ENCODE assay signal across 2 cellular contexts in the genomic region with DNA sequence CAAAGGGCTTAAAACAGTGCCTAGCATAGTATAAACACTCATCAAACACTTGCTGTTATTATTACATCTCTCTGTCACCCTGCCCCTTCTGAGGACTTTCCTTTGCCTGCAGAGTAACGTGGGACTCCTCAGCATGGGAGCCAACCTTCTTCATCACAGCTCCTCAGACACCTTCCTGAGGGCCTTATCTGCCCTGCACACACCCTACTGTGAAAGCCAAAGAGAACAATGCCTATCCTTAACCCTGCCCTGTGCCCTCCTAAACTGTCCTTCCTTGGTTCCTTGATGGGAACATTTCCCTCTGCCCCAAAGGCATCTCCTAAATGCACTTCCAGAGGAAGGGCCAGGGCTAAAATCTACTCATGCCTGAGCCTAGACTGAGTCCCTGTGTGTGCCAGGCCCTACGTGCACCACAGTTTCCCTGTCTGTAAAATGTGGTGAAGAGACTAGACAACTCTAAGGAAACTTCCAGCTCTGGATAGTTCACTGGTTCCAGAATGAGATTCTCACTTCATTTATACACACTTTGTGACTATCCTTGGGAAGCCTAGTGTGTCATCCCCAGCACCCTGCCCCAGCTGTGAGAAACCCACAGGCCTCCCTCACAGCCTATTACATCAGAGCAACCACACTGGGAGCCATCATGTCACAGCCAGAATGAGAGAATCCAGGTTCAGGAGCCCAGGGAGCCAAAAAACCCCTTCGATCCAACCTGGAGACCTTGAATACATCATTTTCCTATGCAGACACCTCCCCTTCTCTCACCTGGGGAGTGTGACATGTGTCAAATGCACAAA.
TF ChIP-seq lines count a peak whose summit lies in the region.

No MANE protein-coding gene starts in this region.

TF ChIP-seq in IMR-90, 13 proteins besides CTCF, POLR2A, EP300 and RAD21:
- no peak for TF ChIP-seq NFE2L2 (IDR thresholded peaks at IDR 0.05; ENCODE audit: low read depth, low read length)
- no peak for TF ChIP-seq MAZ (IDR thresholded peaks at IDR 0.05; ENCODE audit: borderline replicate concordance, low read depth, low read length)
- TF ChIP-seq MAFK (IDR thresholded peaks at IDR 0.05; ENCODE audit: low read depth, low read length) = no peak

TF ChIP-seq in H1, 55 proteins besides CTCF, POLR2A, EP300 and RAD21:
- TF ChIP-seq SP1 (IDR thresholded peaks at IDR 0.05; ENCODE audit: low read depth, low read length) (no peak), TAF7 (optimal IDR thresholded peaks at IDR 0.05; ENCODE audit: borderline replicate concordance, low read depth, low read length) (no peak), GTF2F1 (IDR thresholded peaks at IDR 0.05; ENCODE audit: borderline replicate concordance, low read depth, low read length) (no peak), BACH1 (IDR thresholded peaks at IDR 0.05; ENCODE audit: low read length) (no peak), HDAC2 (IDR thresholded peaks at IDR 0.05; ENCODE audit: borderline replicate concordance in 1 of 2, low read depth in 2 of 2, low read length in 2 of 2) (no peak), SUZ12 (IDR thresholded peaks at IDR 0.05; ENCODE audit: low read length) (no peak), FOSL1 (IDR thresholded peaks at IDR 0.05; ENCODE audit: insufficient read depth, low read depth, low read length) (no peak), SIRT6 (IDR thresholded peaks at IDR 0.05; ENCODE audit: low read length) (no peak), YY1 (IDR thresholded peaks at IDR 0.05; ENCODE audit: low read depth, low read length) (no peak), MAFK (IDR thresholded peaks at IDR 0.05; ENCODE audit: low read depth, low read length) (no peak), CHD2 (IDR thresholded peaks at IDR 0.05; ENCODE audit: low read length) (no peak)
- TF ChIP-seq, protein P1, sequence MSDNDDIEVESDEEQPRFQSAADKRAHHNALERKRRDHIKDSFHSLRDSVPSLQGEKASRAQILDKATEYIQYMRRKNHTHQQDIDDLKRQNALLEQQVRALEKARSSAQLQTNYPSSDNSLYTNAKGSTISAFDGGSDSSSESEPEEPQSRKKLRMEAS (IDR thresholded peaks at IDR 0.05) = no peak
